ENCODE assay signal across 8 cellular contexts in the genomic region with DNA sequence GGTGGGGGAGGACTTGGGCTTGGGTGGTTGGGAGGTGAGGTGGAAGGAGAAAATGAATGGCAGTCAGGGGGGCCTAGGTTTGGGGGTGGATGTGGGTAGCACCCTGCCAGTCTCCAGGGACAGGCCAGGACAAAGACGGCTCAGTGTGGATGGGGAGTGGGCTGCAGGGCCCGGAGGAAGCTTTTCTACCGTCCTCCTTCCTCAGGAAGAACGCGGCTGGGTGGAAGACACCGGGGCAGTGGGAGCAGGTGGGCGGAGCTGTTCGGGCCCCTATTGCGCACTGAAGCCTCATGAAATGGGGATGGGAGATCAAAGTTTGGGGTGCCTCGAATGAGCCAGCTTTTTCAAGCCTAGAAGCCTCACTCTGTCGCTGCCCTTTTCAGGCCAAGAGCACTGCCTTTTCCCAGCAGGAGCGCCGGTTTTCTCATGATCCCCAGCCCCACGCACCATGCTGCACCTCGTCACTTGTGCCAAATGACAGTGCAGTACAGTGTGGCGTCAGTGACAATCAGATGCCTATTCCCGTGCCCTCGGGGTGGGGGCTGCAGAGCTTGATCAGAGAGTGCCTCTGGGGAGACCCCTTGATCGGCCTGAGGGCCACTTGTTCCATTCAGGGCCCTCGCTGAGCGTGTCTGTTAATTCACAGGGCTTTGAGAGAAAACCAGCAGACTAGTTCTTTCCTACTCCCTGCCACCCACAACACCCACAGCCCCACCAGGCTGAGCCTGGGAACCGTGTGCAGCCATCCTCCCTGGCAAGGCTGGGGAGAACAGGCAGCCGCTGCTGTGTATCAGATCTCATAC. TPM values are rescaled to one million over a fixed set of nuclear protein-coding genes. Genes with fewer than 3 reads are reported as not detected.
DNase-seq lines count a peak whose midpoint lies in the region.

No MANE protein-coding gene starts in this region.

- H3K27ac ChIP-seq in iPS-20b (ENCODE audit: low read length): no peak overlapping the region

- H3K9me3 Mint-ChIP-seq in activated naive CD8-positive, alpha-beta T cell (ENCODE audit: low read depth): peaks cover 4% of the 10 kb centered on the region

- H3K9ac ChIP-seq in iPS-20b (ENCODE audit: low read depth, low read length): peak overlapping the region; percentile 97

- peaks cover 12% of the 10 kb centered on the region for H3K4me1 ChIP-seq in iPS-20b (ENCODE audit: insufficient read depth, low read length)

- H3K27me3 Mint-ChIP-seq in activated naive CD8-positive, alpha-beta T cell: no peaks in the 10 kb centered on the region

- H3K9me3 ChIP-seq in iPS-20b (ENCODE audit: insufficient read depth, low read depth, low read length): no peaks in the 10 kb centered on the region

- peak overlapping the region; percentile 98 for H3K4me3 Mint-ChIP-seq in activated naive CD8-positive, alpha-beta T cell

- DNase-seq in activated naive CD4-positive, alpha-beta T cell treated with Interleukin-2 at 50 U/mL for 16 hours: peak; percentile 77
- DNase-seq in activated naive CD4-positive, alpha-beta T cell (lab: John Stamatoyannopoulos, UW): no peak
- peak; percentile 54 to 64 for DNase-seq in stimulated activated CD4-positive, alpha-beta T cell treated with anti-CD3 and anti-CD28 coated beads, Interleukin-12 subunit alpha, Interleukin-12 subunit beta, amount 100 ng/mL, for 24 hours (ENCODE audit: low read depth in 2 of 2)
- DNase-seq in GM19240 (ENCODE audit: insufficient read length, low spot score): no peak
- no peak for DNase-seq in NCI-H2171 treated with DMSO at 0.1 percent for 48 hours (lab: John Stamatoyannopoulos, UW)
- DNase-seq in H4 (ENCODE audit: low spot score): no peak

- peak overlapping the region; percentile 99 for H3K4me3 ChIP-seq in iPS-20b (ENCODE audit: low read length)

- H3K27ac Mint-ChIP-seq in activated naive CD8-positive, alpha-beta T cell: peak overlapping the region; percentile 93

- H3K4me1 Mint-ChIP-seq in activated naive CD8-positive, alpha-beta T cell (ENCODE audit: low read depth): peaks cover 36% of the 10 kb centered on the region

- no peaks in the 10 kb centered on the region for H3K27me3 ChIP-seq in iPS-20b (ENCODE audit: insufficient read depth, low read length)

- peaks cover 6% of the 10 kb centered on the region for H3K36me3 Mint-ChIP-seq in activated naive CD8-positive, alpha-beta T cell

- H3K36me3 ChIP-seq in iPS-20b (ENCODE audit: insufficient read depth, low read depth, low read length): peaks cover 32% of the 10 kb centered on the region

RNA-seq across cellular contexts. Expression of a gene that starts 1.5 kb away (rescaled TPM):
- 166 TPM in 2 replicates for total RNA-seq in H4 (2014; rRNA removed; shearing (Covaris generic))

RNA-seq across cellular contexts. Expression of a gene that starts 22.3 kb away (rescaled TPM):
- total RNA-seq in H4 (2014; rRNA removed; shearing (Covaris generic)): 0.06 and 0.08 TPM in 2 replicates

RNA-seq across cellular contexts. Expression of a gene that starts 33.4 kb away (rescaled TPM):
- not detected in 2 replicates for total RNA-seq in H4 (2014; rRNA removed; shearing (Covaris generic))

RNA-seq across cellular contexts. Expression of a gene that starts 58.4 kb away (rescaled TPM):
- total RNA-seq in H4 (2014; rRNA removed; shearing (Covaris generic)): 0.56 and 0.78 TPM in 2 replicates

Comparison
In these comparisons a context has a peak if more than half of its experiments do, and no peak if none do; other contexts are left out.
1. DNase-seq: peak in activated naive CD4-positive, alpha-beta T cell treated with Interleukin-2 at 50 U/mL for 16 hours (single experiment) and stimulated activated CD4-positive, alpha-beta T cell treated with anti-CD3 and anti-CD28 coated beads, Interleukin-12 subunit alpha, Interleukin-12 subunit beta, amount 100 ng/mL, for 24 hours (2 of 2); none in activated naive CD4-positive, alpha-beta T cell (0 of 4), GM19240 (single experiment), NCI-H2171 treated with DMSO at 0.1 percent for 48 hours (single experiment) and H4 (single experiment).